1 cellular context compared by ENCODE assay signal in the genomic region with DNA sequence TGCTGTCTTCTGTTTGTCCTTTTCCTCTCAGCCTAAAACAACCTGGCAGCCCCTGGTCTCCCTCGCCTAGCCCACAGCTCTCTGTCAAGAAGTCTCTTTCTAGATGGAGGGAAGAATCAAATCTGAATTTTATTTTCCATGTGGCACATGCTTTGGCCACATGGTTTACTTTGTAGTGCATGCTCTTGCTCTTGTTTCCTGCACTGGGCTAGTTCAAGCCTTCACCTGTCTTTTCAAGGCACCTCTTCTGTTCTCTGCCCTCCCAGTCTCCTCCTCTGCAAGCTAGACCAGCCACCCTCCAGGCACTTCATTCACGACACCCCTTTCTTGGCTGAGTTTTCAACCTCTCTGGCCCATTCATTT.
TF ChIP-seq lines count a peak whose summit lies in the region.

No MANE protein-coding gene starts in this region.

TF ChIP-seq in GM23338, 12 proteins besides CTCF, POLR2A, EP300 and RAD21 (continued from another document):
- TF ChIP-seq, protein P1, sequence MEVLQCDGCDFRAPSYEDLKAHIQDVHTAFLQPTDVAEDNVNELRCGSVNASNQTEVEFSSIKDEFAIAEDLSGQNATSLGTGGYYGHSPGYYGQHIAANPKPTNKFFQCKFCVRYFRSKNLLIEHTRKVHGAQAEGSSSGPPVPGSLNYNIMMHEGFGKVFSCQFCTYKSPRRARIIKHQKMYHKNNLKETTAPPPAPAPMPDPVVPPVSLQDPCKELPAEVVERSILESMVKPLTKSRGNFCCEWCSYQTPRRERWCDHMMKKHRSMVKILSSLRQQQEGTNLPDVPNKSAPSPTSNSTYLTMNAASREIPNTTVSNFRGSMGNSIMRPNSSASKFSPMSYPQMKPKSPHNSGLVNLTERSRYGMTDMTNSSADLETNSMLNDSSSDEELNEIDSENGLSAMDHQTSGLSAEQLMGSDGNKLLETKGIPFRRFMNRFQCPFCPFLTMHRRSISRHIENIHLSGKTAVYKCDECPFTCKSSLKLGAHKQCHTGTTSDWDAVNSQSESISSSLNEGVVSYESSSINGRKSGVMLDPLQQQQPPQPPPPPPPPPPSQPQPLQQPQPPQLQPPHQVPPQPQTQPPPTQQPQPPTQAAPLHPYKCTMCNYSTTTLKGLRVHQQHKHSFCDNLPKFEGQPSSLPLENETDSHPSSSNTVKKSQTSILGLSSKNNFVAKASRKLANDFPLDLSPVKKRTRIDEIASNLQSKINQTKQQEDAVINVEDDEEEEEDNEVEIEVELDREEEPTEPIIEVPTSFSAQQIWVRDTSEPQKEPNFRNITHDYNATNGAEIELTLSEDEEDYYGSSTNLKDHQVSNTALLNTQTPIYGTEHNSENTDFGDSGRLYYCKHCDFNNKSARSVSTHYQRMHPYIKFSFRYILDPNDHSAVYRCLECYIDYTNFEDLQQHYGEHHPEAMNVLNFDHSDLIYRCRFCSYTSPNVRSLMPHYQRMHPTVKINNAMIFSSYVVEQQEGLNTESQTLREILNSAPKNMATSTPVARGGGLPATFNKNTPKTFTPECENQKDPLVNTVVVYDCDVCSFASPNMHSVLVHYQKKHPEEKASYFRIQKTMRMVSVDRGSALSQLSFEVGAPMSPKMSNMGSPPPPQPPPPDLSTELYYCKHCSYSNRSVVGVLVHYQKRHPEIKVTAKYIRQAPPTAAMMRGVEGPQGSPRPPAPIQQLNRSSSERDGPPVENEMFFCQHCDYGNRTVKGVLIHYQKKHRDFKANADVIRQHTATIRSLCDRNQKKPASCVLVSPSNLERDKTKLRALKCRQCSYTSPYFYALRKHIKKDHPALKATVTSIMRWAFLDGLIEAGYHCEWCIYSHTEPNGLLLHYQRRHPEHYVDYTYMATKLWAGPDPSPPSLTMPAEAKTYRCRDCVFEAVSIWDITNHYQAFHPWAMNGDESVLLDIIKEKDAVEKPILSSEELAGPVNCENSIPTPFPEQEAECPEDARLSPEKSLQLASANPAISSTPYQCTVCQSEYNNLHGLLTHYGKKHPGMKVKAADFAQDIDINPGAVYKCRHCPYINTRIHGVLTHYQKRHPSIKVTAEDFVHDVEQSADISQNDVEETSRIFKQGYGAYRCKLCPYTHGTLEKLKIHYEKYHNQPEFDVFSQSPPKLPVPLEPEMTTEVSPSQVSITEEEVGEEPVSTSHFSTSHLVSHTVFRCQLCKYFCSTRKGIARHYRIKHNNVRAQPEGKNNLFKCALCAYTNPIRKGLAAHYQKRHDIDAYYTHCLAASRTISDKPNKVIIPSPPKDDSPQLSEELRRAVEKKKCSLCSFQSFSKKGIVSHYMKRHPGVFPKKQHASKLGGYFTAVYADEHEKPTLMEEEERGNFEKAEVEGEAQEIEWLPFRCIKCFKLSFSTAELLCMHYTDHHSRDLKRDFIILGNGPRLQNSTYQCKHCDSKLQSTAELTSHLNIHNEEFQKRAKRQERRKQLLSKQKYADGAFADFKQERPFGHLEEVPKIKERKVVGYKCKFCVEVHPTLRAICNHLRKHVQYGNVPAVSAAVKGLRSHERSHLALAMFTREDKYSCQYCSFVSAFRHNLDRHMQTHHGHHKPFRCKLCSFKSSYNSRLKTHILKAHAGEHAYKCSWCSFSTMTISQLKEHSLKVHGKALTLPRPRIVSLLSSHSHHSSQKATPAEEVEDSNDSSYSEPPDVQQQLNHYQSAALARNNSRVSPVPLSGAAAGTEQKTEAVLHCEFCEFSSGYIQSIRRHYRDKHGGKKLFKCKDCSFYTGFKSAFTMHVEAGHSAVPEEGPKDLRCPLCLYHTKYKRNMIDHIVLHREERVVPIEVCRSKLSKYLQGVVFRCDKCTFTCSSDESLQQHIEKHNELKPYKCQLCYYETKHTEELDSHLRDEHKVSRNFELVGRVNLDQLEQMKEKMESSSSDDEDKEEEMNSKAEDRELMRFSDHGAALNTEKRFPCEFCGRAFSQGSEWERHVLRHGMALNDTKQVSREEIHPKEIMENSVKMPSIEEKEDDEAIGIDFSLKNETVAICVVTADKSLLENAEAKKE (CRISPR knock-in tag; IDR thresholded peaks at IDR 0.05), result no peak
